Comparison of ENCODE assay signal across 2 cellular contexts in genomic region chr19:9566729-9567128, GRCh38.
TF ChIP-seq lines count a peak whose summit lies in the region.

No MANE protein-coding gene starts in this region.

TF ChIP-seq in GM23338, 12 proteins besides CTCF, POLR2A, EP300 and RAD21 (continued from another document):
- TF ChIP-seq ZNF462 (CRISPR knock-in tag; IDR thresholded peaks at IDR 0.05), result no peak
- TF ChIP-seq ETS1 (IDR thresholded peaks at IDR 0.05), result no peak
TF ChIP-seq in GM23338: peak in this region for 0.

TF ChIP-seq in liver, 16 proteins besides CTCF, POLR2A, EP300 and RAD21 (continued from another document):
- TF ChIP-seq YY1 (IDR thresholded peaks at IDR 0.05), result no peak
- TF ChIP-seq HNF4G (IDR thresholded peaks at IDR 0.05), result no peak
